In genomic region chr3:157174616-157175498, GRCh38 we compare ENCODE assay signal across 8 cellular contexts. TPM values are rescaled to one million over a fixed set of nuclear protein-coding genes. Genes with fewer than 3 reads are reported as not detected.
A peak's percentile ranks its signal among the peaks of the same experiment; 100 is the strongest.
DNase-seq lines count a peak whose midpoint lies in the region; ATAC-seq and TF ChIP-seq lines count a peak whose summit lies in the region.

No MANE protein-coding gene starts in this region.

- H3K9me3 ChIP-seq in vagina = no peaks in the 10 kb centered on the region

- peak; percentile 90 for DNase-seq in NCI-H2029 treated with DMSO at 0.1 percent for 48 hours (lab: John Stamatoyannopoulos, UW)
- peak; percentile 97 for DNase-seq in T1000 (lab: John Stamatoyannopoulos, UW)
- DNase-seq in astrocyte of the hippocampus (ENCODE audit: low read depth, low spot score) = peak; percentile 100
- peak; percentile 98 for DNase-seq in hepatic stellate cell (ENCODE audit: low spot score)
- peak; percentile 99 for DNase-seq in putamen (ENCODE audit: low spot score)
- DNase-seq in vagina (ENCODE audit: extremely low spot score in 2 of 2) = peak in 1 of 2 donors; percentile 100

- TF ChIP-seq POLR2A in vagina (IDR thresholded peaks at IDR 0.05) = peak in 1 of 2 donors; percentile 94

- peak overlapping the region; percentile 95 for H3K27ac ChIP-seq in vagina

- peak overlapping the region; percentile 56 to 59 for H3K4me3 ChIP-seq in vagina

- ATAC-seq in GM18511 (IDR thresholded peaks at IDR 0.05; ENCODE audit: unreplicated experiment) (peak; percentile 93), HG03025 (IDR thresholded peaks at IDR 0.05; ENCODE audit: low FRiP score, unreplicated experiment) (peak; percentile 95)

- no peaks in the 10 kb centered on the region for H3K27me3 ChIP-seq in vagina

- no peaks in the 10 kb centered on the region for H3K36me3 ChIP-seq in vagina

- peaks cover 14% of the 10 kb centered on the region for H3K4me1 ChIP-seq in vagina

- TF ChIP-seq CTCF in vagina (IDR thresholded peaks at IDR 0.05) = no peak

- intact Hi-C loops in vagina (cut with DNase I) = loop anchor here (1.0 kb wide), 1 partner anchor 15 kb away; the partner anchor contains the start of gene CCNL1

RNA-seq across cellular contexts. Expression of gene CCNL1, which starts 14.9 kb away (rescaled TPM):
- total RNA-seq in vagina = 269 TPM
